Comparison of ENCODE assay signal across 8 cellular contexts in the genomic region with DNA sequence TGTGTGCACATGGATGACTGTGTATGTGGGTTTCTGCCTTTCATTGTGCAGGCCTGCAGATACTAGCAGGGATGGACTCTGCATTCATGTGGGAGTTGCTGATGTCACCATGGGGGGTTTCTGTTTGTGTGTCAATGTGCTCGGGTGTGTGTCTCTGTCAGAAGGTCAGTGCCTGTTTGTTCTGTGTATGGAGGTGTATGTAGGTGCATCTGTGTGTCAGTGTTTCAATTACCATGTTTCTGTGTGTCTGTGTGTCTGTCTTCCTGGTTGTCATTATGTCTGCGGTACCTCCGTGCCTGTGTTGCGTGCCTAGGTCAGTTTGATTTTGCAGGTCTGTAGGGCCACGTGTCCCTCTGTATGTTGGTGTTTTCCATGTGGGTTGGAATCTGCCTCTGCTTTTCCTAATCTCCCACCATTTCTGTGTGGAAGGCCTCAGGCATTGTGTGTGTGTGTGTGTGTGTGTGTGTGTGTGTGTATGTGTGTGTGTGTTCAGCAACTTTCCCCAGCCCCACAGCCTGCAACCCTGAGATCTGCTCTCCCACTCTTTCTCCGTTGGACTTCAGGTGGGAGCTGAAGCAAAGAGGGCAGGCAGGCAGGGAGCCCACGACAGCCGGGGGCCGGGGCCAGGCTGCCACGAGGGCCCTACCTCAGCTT. TPM values are rescaled to one million over a fixed set of nuclear protein-coding genes. Genes with fewer than 3 reads are reported as not detected.
DNase-seq lines count a peak whose midpoint lies in the region; ATAC-seq and TF ChIP-seq lines count a peak whose summit lies in the region.

No MANE protein-coding gene starts in this region.

- H3K9me3 ChIP-seq in BLaER1 (no peaks in the 10 kb centered on the region), mononuclear cell (ENCODE audit: low read depth, low read length) (no peaks in the 10 kb centered on the region)

- no peaks in the 10 kb centered on the region for H3K36me3 ChIP-seq in BLaER1

- DNase-seq in HEK293T (ENCODE audit: extremely low spot score), result no peak
- DNase-seq in activated naive CD8-positive, alpha-beta T cell treated with anti-CD3 and anti-CD28 coated beads, Interleukin-2, amount 10 ng/mL, durations not matched to agents 7 days and 5 days, result no peak
- no peak for DNase-seq in NCI-H774 (lab: John Stamatoyannopoulos, UW)
- no peak for DNase-seq in midbrain (lab: John Stamatoyannopoulos, UW)

- H3K27me3 ChIP-seq in BLaER1, result no peaks in the 10 kb centered on the region
- H3K27me3 ChIP-seq in mononuclear cell (ENCODE audit: insufficient read depth, low read length), result no peaks in the 10 kb centered on the region

- no peaks in the 10 kb centered on the region for H3K9me3 Mint-ChIP-seq in activated naive CD8-positive, alpha-beta T cell treated with anti-CD3 and anti-CD28 coated beads, Interleukin-2, amount 10 ng/mL, durations not matched to agents 7 days and 5 days

- H3K4me1 Mint-ChIP-seq in activated naive CD8-positive, alpha-beta T cell treated with anti-CD3 and anti-CD28 coated beads, Interleukin-2, amount 10 ng/mL, durations not matched to agents 7 days and 5 days, result peaks cover 58% of the 10 kb centered on the region

- CTCF ChIA-PET in HEK293T (lab: Yijun Ruan, JAX), result no interaction called here

- H3K4me2 ChIP-seq in BLaER1, result peak overlapping the region; percentile 99

- peak overlapping the region; percentile 82 for H3K9ac ChIP-seq in BLaER1

- POLR2A ChIA-PET in HEK293T (lab: Yijun Ruan, JAX), result no interaction called here
- POLR2A ChIA-PET in activated naive CD8-positive, alpha-beta T cell treated with anti-CD3 and anti-CD28 coated beads, Interleukin-2, amount 10 ng/mL, durations not matched to agents 7 days and 5 days (lab: Charles Lee), result interaction anchor here (0.6 to 6.9 kb wide), 8 partner anchors 29 to 357 kb away, joined by 3 to 60 read pairs (median 4); partner anchors contain the start of gene WASF2

- no peak for ATAC-seq in activated naive CD8-positive, alpha-beta T cell treated with anti-CD3 and anti-CD28 coated beads, Interleukin-2, amount 10 ng/mL, durations not matched to agents 7 days and 5 days (ENCODE audit: low read depth)
- ATAC-seq in HG03342 (IDR thresholded peaks at IDR 0.05; ENCODE audit: unreplicated experiment) (no peak), HG03442 (IDR thresholded peaks at IDR 0.05; ENCODE audit: unreplicated experiment) (no peak)

- no peaks in the 10 kb centered on the region for H3K27me3 Mint-ChIP-seq in activated naive CD8-positive, alpha-beta T cell treated with anti-CD3 and anti-CD28 coated beads, Interleukin-2, amount 10 ng/mL, durations not matched to agents 7 days and 5 days

- H3K27ac ChIP-seq in BLaER1, result peak overlapping the region; percentile 96

- peaks cover 98% of the 10 kb centered on the region for H3K4me1 ChIP-seq in BLaER1
- peaks cover 70% of the 10 kb centered on the region for H3K4me1 ChIP-seq in mononuclear cell (ENCODE audit: insufficient read depth, low read length)

- H3K36me3 Mint-ChIP-seq in activated naive CD8-positive, alpha-beta T cell treated with anti-CD3 and anti-CD28 coated beads, Interleukin-2, amount 10 ng/mL, durations not matched to agents 7 days and 5 days, result peaks cover 8% of the 10 kb centered on the region

- H3K27ac Mint-ChIP-seq in activated naive CD8-positive, alpha-beta T cell treated with anti-CD3 and anti-CD28 coated beads, Interleukin-2, amount 10 ng/mL, durations not matched to agents 7 days and 5 days, result peak overlapping the region; percentile 98

- peak overlapping the region; percentile 94 for H3K4me3 Mint-ChIP-seq in activated naive CD8-positive, alpha-beta T cell treated with anti-CD3 and anti-CD28 coated beads, Interleukin-2, amount 10 ng/mL, durations not matched to agents 7 days and 5 days

- no peaks in the 10 kb centered on the region for H4K20me1 ChIP-seq in BLaER1

- H3K4me3 ChIP-seq in BLaER1, result peak overlapping the region; percentile 68
- H3K4me3 ChIP-seq in mononuclear cell (ENCODE audit: low read length), result peak overlapping the region; percentile 15

TF ChIP-seq in HEK293T, 16 proteins besides CTCF, POLR2A, EP300 and RAD21:
- no peak for TF ChIP-seq SUZ12 (IDR thresholded peaks at IDR 0.05)
- TF ChIP-seq LEF1 (IDR thresholded peaks at IDR 0.05; ENCODE audit: borderline replicate concordance), result no peak
- peak; percentile 47; the same call in 1 of the 2 replicates for TF ChIP-seq L3MBTL2 (conservative IDR thresholded peaks at IDR 0.05)

RNA-seq across cellular contexts. Expression of gene WASF2, which starts 36.7 kb away (rescaled TPM):
- total RNA-seq in activated naive CD8-positive, alpha-beta T cell treated with anti-CD3 and anti-CD28 coated beads, Interleukin-2, amount 10 ng/mL, durations not matched to agents 7 days and 5 days, result 100 to 1,000 TPM; 139 to 148 TPM
- 29.4 TPM for total RNA-seq in mononuclear cell
